ENCODE assay signal across 10 cellular contexts in the genomic region with DNA sequence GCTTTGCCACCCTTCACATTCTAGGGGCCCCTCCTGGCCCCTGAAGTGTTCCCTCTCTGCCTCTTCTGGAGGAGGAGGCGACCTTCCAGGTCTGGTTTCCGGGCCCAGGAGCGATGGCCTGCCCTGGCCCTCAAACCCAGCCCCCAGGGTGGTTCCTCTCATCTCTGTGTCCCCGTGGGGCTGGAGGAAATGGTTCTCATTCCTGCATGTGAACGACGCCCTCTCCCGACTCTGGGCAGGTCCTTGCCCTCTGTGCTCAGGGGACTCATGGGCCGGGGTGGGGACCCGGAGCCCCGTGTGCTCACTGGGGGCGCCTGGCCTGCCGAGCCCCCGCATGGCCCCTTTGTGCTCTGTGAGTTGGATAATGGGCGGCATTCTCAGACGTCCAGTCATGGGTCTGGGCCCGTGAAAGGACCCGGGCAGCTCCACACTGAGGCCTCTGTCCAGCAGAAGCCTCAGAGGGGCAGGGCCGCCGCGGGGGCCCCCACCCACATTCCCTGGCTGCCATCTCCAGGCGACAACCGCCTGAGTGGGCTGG. TPM values are rescaled to one million over a fixed set of nuclear protein-coding genes. Genes with fewer than 3 reads are reported as not detected.
DNase-seq lines count a peak whose midpoint lies in the region; ATAC-seq and TF ChIP-seq lines count a peak whose summit lies in the region.
"Had no signal": no experiment of that assay in that cellular context is flagged by ENCODE, and none has a peak within 500 bp of the region (broad histone marks: within the 10 kb centered on the region; RNA-seq: fewer than 3 reads in every experiment).

No MANE protein-coding gene starts in this region.

- intact Hi-C loops in right lobe of liver (cut with DNase I): loop anchor here (10.0 kb wide), 1 partner anchor 127 kb away; no protein-coding TSS in a partner anchor

- POLR2A ChIA-PET in HEK293 (lab: Yijun Ruan, JAX): no interaction called here

- peak in 1 of 2 donors; percentile 73 for TF ChIP-seq EP300 in tibial nerve (IDR thresholded peaks at IDR 0.05)

- DNase-seq in dermis blood vessel endothelial cell (peak; percentile 56), right lobe of liver (peak in 1 of 3 donors; percentile 45), tibial nerve (ENCODE audit: low spot score in 2 of 2) (no peak), NCI-H446 (lab: John Stamatoyannopoulos, UW) (no peak), DMS153 treated with DMSO at 0.1 percent for 48 hours (lab: John Stamatoyannopoulos, UW; ENCODE audit: unreplicated experiment) (no peak), NCI-H1694 treated with DMSO at 0.1 percent for 48 hours (lab: John Stamatoyannopoulos, UW) (no peak)
- DNase-seq: activated T-cell treated with anti-CD3 and anti-CD28 coated beads for 4 hours; stimulated activated CD4-positive, alpha-beta T cell treated with anti-CD3 and anti-CD28 coated beads, Interleukin-4, amount 100 ng/mL, for 4 hours had no signal

- WGBS in right lobe of liver (ENCODE audit: insufficient coverage, low coverage, low lambda C conversion rate, missing lambda C conversion rate): 40% methylated on average over 4 of the region's 22 CpGs
- 11 to 26% methylated on average over 14 to 22 of the region's 22 CpGs for WGBS in tibial nerve, 2 donors

- no peak for TF ChIP-seq CTCF in HEK293 (tag by site-specific recombination; IDR thresholded peaks at IDR 0.05)
- no peak for TF ChIP-seq CTCF in right lobe of liver (IDR thresholded peaks at IDR 0.05)
- no peak for TF ChIP-seq CTCF in tibial nerve (IDR thresholded peaks at IDR 0.05)

- H3K4me3 ChIP-seq in HEK293 (ENCODE audit: low read depth, low read length) (no peak overlapping the region), right lobe of liver (no peak overlapping the region), tibial nerve (peak overlapping the region in 1 of 4 donors; percentile 0)

- H3K4me1 ChIP-seq in HEK293 (ENCODE audit: control insufficient read depth, insufficient read depth, low read length): 0 out of 2 replicates have a peak, but pooled peaks cover 3% of the 10 kb centered on the region
- H3K4me1 ChIP-seq in right lobe of liver: peaks cover 0 to 7% (median 0%) of the 10 kb centered on the region in 4 donors
- peaks cover 0 to 88% (median 61%) of the 10 kb centered on the region in 4 donors for H3K4me1 ChIP-seq in tibial nerve

- H3K36me3 ChIP-seq in HEK293 (ENCODE audit: control insufficient read depth in 2 of 2, insufficient read depth in 1 of 2, low read length in 2 of 2): no peaks in the 10 kb centered on the region
- H3K36me3 ChIP-seq in right lobe of liver: no peaks in the 10 kb centered on the region
- H3K36me3 ChIP-seq in tibial nerve: no peaks in the 10 kb centered on the region

- TF ChIP-seq POLR2A in right lobe of liver (IDR thresholded peaks at IDR 0.05): no peak
- peak in 1 of 2 donors; percentile 6 for TF ChIP-seq POLR2A in tibial nerve (IDR thresholded peaks at IDR 0.05)

- peak in 3 of 4 donors; percentile 5 to 13 (median 8) for ATAC-seq in right lobe of liver
- ATAC-seq in HG02759 (IDR thresholded peaks at IDR 0.05; ENCODE audit: unreplicated experiment): no peak

- CTCF ChIA-PET in HEK293 (lab: Yijun Ruan, JAX): no interaction called here

- H3K9me3 ChIP-seq in HEK293 (ENCODE audit: control insufficient read depth, insufficient read depth, low read depth, low read length) (no peaks in the 10 kb centered on the region), right lobe of liver (no peaks in the 10 kb centered on the region), tibial nerve (no peaks in the 10 kb centered on the region)

- H3K27me3 ChIP-seq in right lobe of liver (no peaks in the 10 kb centered on the region), tibial nerve (no peaks in the 10 kb centered on the region)

- H3K27ac ChIP-seq in HEK293 (ENCODE audit: extremely low read depth, low read depth, low read length) (no peak overlapping the region), right lobe of liver (peak overlapping the region in 1 of 3 donors; percentile 21), tibial nerve (peak overlapping the region; percentile 0 to 81 (median 64))

TF ChIP-seq in HEK293, 187 proteins besides CTCF, POLR2A, EP300 and RAD21:
- no peak for TF ChIP-seq ZNF223 (tag by site-specific recombination; IDR thresholded peaks at IDR 0.05)
- TF ChIP-seq, protein P1, sequence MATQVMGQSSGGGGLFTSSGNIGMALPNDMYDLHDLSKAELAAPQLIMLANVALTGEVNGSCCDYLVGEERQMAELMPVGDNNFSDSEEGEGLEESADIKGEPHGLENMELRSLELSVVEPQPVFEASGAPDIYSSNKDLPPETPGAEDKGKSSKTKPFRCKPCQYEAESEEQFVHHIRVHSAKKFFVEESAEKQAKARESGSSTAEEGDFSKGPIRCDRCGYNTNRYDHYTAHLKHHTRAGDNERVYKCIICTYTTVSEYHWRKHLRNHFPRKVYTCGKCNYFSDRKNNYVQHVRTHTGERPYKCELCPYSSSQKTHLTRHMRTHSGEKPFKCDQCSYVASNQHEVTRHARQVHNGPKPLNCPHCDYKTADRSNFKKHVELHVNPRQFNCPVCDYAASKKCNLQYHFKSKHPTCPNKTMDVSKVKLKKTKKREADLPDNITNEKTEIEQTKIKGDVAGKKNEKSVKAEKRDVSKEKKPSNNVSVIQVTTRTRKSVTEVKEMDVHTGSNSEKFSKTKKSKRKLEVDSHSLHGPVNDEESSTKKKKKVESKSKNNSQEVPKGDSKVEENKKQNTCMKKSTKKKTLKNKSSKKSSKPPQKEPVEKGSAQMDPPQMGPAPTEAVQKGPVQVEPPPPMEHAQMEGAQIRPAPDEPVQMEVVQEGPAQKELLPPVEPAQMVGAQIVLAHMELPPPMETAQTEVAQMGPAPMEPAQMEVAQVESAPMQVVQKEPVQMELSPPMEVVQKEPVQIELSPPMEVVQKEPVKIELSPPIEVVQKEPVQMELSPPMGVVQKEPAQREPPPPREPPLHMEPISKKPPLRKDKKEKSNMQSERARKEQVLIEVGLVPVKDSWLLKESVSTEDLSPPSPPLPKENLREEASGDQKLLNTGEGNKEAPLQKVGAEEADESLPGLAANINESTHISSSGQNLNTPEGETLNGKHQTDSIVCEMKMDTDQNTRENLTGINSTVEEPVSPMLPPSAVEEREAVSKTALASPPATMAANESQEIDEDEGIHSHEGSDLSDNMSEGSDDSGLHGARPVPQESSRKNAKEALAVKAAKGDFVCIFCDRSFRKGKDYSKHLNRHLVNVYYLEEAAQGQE (tag by site-specific recombination; IDR thresholded peaks at IDR 0.05): 0 out of 2 replicates have a peak, but pooled peaks have one; percentile 25

RNA-seq across cellular contexts. Expression of gene PLXND1, which starts 5.4 kb away (rescaled TPM):
- total RNA-seq in dermis blood vessel endothelial cell (415 and 872 TPM in 2 replicates), right lobe of liver (10 to 100 TPM; 27.0 to 48.8 (median 29.6) TPM), tibial nerve (100 to 1,000 TPM; 155 to 300 (median 197) TPM)
